Comparison of ENCODE assay signal across 1 cellular context in the genomic region with DNA sequence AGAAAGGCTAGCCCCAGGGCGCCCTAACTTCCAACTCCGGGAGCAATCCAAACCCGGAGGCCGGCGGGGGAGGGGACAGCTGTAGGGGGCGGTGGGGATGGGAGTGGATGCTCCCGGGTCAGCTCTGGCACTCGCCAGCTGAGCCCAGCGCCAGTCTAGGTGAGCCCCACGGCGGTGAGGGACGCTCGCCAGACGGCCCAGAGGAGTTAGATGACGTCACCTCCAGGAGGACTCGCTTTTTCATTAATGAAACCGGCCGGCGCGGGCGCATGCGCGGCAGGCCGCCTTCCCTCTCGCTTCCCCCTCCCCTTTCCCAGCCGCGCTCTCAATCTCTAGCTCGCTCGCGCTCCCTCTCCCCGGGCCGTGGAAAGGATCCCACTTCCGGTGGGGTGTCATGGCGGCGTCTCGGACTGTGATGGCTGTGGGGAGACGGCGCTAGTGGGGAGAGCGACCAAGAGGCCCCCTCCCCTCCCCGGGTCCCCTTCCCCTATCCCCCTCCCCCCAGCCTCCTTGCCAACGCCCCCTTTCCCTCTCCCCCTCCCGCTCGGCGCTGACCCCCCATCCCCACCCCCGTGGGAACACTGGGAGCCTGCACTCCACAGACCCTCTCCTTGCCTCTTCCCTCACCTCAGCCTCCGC.
TF ChIP-seq lines count a peak whose summit lies in the region.

A gene with protein sequence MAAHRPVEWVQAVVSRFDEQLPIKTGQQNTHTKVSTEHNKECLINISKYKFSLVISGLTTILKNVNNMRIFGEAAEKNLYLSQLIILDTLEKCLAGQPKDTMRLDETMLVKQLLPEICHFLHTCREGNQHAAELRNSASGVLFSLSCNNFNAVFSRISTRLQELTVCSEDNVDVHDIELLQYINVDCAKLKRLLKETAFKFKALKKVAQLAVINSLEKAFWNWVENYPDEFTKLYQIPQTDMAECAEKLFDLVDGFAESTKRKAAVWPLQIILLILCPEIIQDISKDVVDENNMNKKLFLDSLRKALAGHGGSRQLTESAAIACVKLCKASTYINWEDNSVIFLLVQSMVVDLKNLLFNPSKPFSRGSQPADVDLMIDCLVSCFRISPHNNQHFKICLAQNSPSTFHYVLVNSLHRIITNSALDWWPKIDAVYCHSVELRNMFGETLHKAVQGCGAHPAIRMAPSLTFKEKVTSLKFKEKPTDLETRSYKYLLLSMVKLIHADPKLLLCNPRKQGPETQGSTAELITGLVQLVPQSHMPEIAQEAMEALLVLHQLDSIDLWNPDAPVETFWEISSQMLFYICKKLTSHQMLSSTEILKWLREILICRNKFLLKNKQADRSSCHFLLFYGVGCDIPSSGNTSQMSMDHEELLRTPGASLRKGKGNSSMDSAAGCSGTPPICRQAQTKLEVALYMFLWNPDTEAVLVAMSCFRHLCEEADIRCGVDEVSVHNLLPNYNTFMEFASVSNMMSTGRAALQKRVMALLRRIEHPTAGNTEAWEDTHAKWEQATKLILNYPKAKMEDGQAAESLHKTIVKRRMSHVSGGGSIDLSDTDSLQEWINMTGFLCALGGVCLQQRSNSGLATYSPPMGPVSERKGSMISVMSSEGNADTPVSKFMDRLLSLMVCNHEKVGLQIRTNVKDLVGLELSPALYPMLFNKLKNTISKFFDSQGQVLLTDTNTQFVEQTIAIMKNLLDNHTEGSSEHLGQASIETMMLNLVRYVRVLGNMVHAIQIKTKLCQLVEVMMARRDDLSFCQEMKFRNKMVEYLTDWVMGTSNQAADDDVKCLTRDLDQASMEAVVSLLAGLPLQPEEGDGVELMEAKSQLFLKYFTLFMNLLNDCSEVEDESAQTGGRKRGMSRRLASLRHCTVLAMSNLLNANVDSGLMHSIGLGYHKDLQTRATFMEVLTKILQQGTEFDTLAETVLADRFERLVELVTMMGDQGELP (N-terminal part only) (plus strand): TSS at position 378 of the 639 bp plus-strand sequence. CDS start 333 bp downstream, outside the sequence.

TF ChIP-seq in WTC11, 78 proteins besides CTCF, POLR2A, EP300 and RAD21 (continued from another document):
- TF ChIP-seq, protein P1, sequence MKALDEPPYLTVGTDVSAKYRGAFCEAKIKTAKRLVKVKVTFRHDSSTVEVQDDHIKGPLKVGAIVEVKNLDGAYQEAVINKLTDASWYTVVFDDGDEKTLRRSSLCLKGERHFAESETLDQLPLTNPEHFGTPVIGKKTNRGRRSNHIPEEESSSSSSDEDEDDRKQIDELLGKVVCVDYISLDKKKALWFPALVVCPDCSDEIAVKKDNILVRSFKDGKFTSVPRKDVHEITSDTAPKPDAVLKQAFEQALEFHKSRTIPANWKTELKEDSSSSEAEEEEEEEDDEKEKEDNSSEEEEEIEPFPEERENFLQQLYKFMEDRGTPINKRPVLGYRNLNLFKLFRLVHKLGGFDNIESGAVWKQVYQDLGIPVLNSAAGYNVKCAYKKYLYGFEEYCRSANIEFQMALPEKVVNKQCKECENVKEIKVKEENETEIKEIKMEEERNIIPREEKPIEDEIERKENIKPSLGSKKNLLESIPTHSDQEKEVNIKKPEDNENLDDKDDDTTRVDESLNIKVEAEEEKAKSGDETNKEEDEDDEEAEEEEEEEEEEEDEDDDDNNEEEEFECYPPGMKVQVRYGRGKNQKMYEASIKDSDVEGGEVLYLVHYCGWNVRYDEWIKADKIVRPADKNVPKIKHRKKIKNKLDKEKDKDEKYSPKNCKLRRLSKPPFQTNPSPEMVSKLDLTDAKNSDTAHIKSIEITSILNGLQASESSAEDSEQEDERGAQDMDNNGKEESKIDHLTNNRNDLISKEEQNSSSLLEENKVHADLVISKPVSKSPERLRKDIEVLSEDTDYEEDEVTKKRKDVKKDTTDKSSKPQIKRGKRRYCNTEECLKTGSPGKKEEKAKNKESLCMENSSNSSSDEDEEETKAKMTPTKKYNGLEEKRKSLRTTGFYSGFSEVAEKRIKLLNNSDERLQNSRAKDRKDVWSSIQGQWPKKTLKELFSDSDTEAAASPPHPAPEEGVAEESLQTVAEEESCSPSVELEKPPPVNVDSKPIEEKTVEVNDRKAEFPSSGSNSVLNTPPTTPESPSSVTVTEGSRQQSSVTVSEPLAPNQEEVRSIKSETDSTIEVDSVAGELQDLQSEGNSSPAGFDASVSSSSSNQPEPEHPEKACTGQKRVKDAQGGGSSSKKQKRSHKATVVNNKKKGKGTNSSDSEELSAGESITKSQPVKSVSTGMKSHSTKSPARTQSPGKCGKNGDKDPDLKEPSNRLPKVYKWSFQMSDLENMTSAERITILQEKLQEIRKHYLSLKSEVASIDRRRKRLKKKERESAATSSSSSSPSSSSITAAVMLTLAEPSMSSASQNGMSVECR (CRISPR knock-in tag; IDR thresholded peaks at IDR 0.05; ENCODE audit: borderline replicate concordance) = no peak
- TF ChIP-seq SP1 (CRISPR knock-in tag; conservative IDR thresholded peaks at IDR 0.05) = peak; percentile 50; the same call in 1 of the 2 replicates
